ENCODE assay signal across 20 cellular contexts in the genomic region with DNA sequence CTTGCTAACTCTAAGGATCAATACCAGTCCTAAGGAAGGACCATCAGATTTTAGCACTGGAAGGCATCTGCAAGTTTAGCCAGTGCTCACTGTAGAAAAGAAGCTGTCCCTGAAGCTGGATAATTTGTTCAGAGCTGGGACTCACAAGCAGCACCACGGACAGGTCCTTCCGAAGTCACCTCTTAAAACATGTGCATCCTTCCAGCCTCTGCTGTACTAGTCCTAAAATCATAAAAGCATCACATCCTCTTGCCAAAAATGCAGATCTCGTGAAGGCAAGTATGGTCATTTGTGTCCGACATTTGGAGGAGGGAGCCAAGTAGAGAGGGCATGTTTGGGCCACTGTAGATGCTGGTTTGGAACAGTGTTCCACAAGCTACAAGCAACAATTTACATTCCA.
DNase-seq lines count a peak whose midpoint lies in the region; TF ChIP-seq lines count a peak whose summit lies in the region.
"Had no signal": no experiment of that assay in that cellular context is flagged by ENCODE, and none has a peak within 500 bp of the region (broad histone marks: within the 10 kb centered on the region; RNA-seq: fewer than 3 reads in every experiment).

No MANE protein-coding gene starts in this region.

- H3K9me3 ChIP-seq in HEK293 (ENCODE audit: control insufficient read depth, insufficient read depth, low read depth, low read length) (no peaks in the 10 kb centered on the region), hepatocyte (ENCODE audit: low read depth) (no peaks in the 10 kb centered on the region), neuronal stem cell (replicated peaks in 1 of 2; ENCODE audit: control insufficient read depth in 2 of 2, insufficient read depth in 1 of 2, low read depth in 1 of 2, low read length in 2 of 2) (no peaks in the 10 kb centered on the region), Karpas-422 (ENCODE audit: low read length) (peaks cover 38% of the 10 kb centered on the region; the same call in 1 of the 2 replicates), uterus (no peaks in the 10 kb centered on the region)
- H3K9me3 ChIP-seq: BLaER1, SK-N-SH had no signal

- H3K4me1 ChIP-seq in HEK293 (ENCODE audit: control insufficient read depth, insufficient read depth, low read length) (no peaks in the 10 kb centered on the region), hepatocyte (ENCODE audit: insufficient read depth) (no peaks in the 10 kb centered on the region), neuronal stem cell (ENCODE audit: control insufficient read depth in 2 of 2, insufficient read depth in 1 of 2, low read depth in 1 of 2, low read length in 2 of 2) (peaks cover 0 to 9% of the 10 kb centered on the region in 2 donors), Karpas-422 (ENCODE audit: low read length) (no peaks in the 10 kb centered on the region), uterus (no peaks in the 10 kb centered on the region)
- H3K4me1 ChIP-seq: BLaER1 had no signal

- H3K27me3 ChIP-seq in hepatocyte (no peaks in the 10 kb centered on the region), neuronal stem cell (ENCODE audit: control insufficient read depth in 3 of 3, insufficient read depth in 3 of 3, low read depth in 1 of 3, low read length in 3 of 3) (no peaks in the 10 kb centered on the region), Karpas-422 (ENCODE audit: low read length) (no peaks in the 10 kb centered on the region), H7 (ENCODE audit: control insufficient read depth, insufficient read depth, low read length) (no peaks in the 10 kb centered on the region), uterus (no peaks in the 10 kb centered on the region)
- H3K27me3 ChIP-seq: BLaER1 had no signal

- no peak overlapping the region for H2AFZ ChIP-seq in hepatocyte
- no peak overlapping the region for H2AFZ ChIP-seq in neuronal stem cell (ENCODE audit: low read length)
- no peak overlapping the region for H2AFZ ChIP-seq in Karpas-422 (ENCODE audit: low read length)

- H2BK120ac ChIP-seq in neuronal stem cell (ENCODE audit: low read depth, low read length): no peak overlapping the region

- no peak overlapping the region for H2BK12ac ChIP-seq in neuronal stem cell (ENCODE audit: low read length)

- no peak overlapping the region for H4K8ac ChIP-seq in neuronal stem cell (ENCODE audit: low read depth, low read length)

- H2BK5ac ChIP-seq in neuronal stem cell (ENCODE audit: low read length): no peak overlapping the region

- no peak overlapping the region for H3K4me2 ChIP-seq in hepatocyte
- no peak overlapping the region for H3K4me2 ChIP-seq in neuronal stem cell (ENCODE audit: insufficient read depth, low read length, poor library complexity, severe bottlenecking)
- H3K4me2 ChIP-seq in Karpas-422 (ENCODE audit: low read depth, low read length, poor library complexity, severe bottlenecking): no peak overlapping the region
- H3K4me2 ChIP-seq: BLaER1, SK-N-SH had no signal

- H3K14ac ChIP-seq in neuronal stem cell (ENCODE audit: low read length): no peak overlapping the region

- no peak overlapping the region for H2BK15ac ChIP-seq in neuronal stem cell (ENCODE audit: low read length)

- H3K79me1 ChIP-seq in neuronal stem cell (ENCODE audit: low read depth, low read length): no peaks in the 10 kb centered on the region

- CTCF ChIA-PET in HEK293 (lab: Yijun Ruan, JAX): no interaction called here

- H3K36me3 ChIP-seq in HEK293 (ENCODE audit: control insufficient read depth in 2 of 2, insufficient read depth in 1 of 2, low read length in 2 of 2): no peaks in the 10 kb centered on the region
- no peaks in the 10 kb centered on the region for H3K36me3 ChIP-seq in hepatocyte (replicated peaks; ENCODE audit: insufficient read depth, low read depth)
- no peaks in the 10 kb centered on the region for H3K36me3 ChIP-seq in neuronal stem cell (replicated peaks in 1 of 2; ENCODE audit: control insufficient read depth in 2 of 2, insufficient read depth in 2 of 2, low read length in 2 of 2)
- H3K36me3 ChIP-seq in Karpas-422 (ENCODE audit: insufficient read depth, low read length): no peaks in the 10 kb centered on the region; the same call in 1 of the 2 replicates
- no peaks in the 10 kb centered on the region for H3K36me3 ChIP-seq in H7 (replicated peaks; ENCODE audit: control insufficient read depth, insufficient read depth, low read length)
- H3K36me3 ChIP-seq in uterus: no peaks in the 10 kb centered on the region
- H3K36me3 ChIP-seq: BLaER1 had no signal

- no peak overlapping the region for H4K91ac ChIP-seq in neuronal stem cell (ENCODE audit: low read depth, low read length, poor library complexity)

- H3K4ac ChIP-seq in neuronal stem cell (ENCODE audit: low read length): no peak overlapping the region

- no peak overlapping the region for H3K23ac ChIP-seq in neuronal stem cell (ENCODE audit: low read depth, low read length, poor library complexity)

- H3K18ac ChIP-seq in neuronal stem cell (ENCODE audit: low read length): no peak overlapping the region

- no peak for TF ChIP-seq POLR2A in uterus (IDR thresholded peaks at IDR 0.05)

- DNase-seq in astrocyte of the hippocampus (ENCODE audit: low read depth, low spot score) (peak; percentile 31), hepatocyte (ENCODE audit: low spot score) (peak; percentile 20), neuronal stem cell (ENCODE audit: low spot score) (peak; percentile 17), Karpas-422 (no peak), H7 (no peak), uterus (no peak)
- DNase-seq: ACHN; CD4-positive, alpha-beta T cell; COR-L47; HFFc6; KG1; NCI-H1417; NCI-H1694 treated with DMSO at 0.1 percent for 48 hours; NCI-H2081 treated with DMSO at 0.1 percent for 48 hours; NCI-H446; NCI-H526 treated with DMSO at 0.1 percent for 48 hours; SIG-M5; SK-N-SH had no signal

- H3K79me2 ChIP-seq in hepatocyte: no peaks in the 10 kb centered on the region
- H3K79me2 ChIP-seq in Karpas-422 (ENCODE audit: low read length): no peaks in the 10 kb centered on the region

- H4K20me1 ChIP-seq in hepatocyte (ENCODE audit: insufficient read depth, poor library complexity, severe bottlenecking): no peaks in the 10 kb centered on the region
- no peaks in the 10 kb centered on the region for H4K20me1 ChIP-seq in Karpas-422 (ENCODE audit: insufficient read depth, low read depth, low read length)
- H4K20me1 ChIP-seq: BLaER1 had no signal

- H3K9ac ChIP-seq in neuronal stem cell (ENCODE audit: low read depth, low read length, poor library complexity) (no peak overlapping the region), Karpas-422 (ENCODE audit: low read length) (no peak overlapping the region)
- H3K9ac ChIP-seq: BLaER1, SK-N-SH had no signal

- H2AK5ac ChIP-seq in neuronal stem cell (ENCODE audit: low read depth, low read length): no peak overlapping the region

- 56% methylated on average over 4 of the region's 4 CpGs for WGBS in hepatocyte (ENCODE audit: low lambda C conversion rate, missing lambda C conversion rate)
- WGBS in neuronal stem cell (ENCODE audit: extremely low coverage in 2 of 2, insufficient read length in 2 of 2, insufficient replicate concordance in 1 of 2), 2 donors: no CpG with 5 or more reads among the region's 4 CpGs

- H3K9me2 ChIP-seq in hepatocyte (replicated peaks; ENCODE audit: insufficient read depth) (no peaks in the 10 kb centered on the region), Karpas-422 (replicated peaks; ENCODE audit: insufficient read depth, low read length) (no peaks in the 10 kb centered on the region)
- H3K9me2 ChIP-seq: SK-N-SH had no signal

- H3K27ac ChIP-seq in HEK293 (ENCODE audit: extremely low read depth, low read depth, low read length): no peak overlapping the region
- no peak overlapping the region for H3K27ac ChIP-seq in hepatocyte
- no peak overlapping the region for H3K27ac ChIP-seq in neuronal stem cell (replicated peaks; ENCODE audit: low read length)
- no peak overlapping the region for H3K27ac ChIP-seq in Karpas-422 (ENCODE audit: low read length)
- H3K27ac ChIP-seq in uterus: no peak overlapping the region
- H3K27ac ChIP-seq: BLaER1 had no signal

- TF ChIP-seq CTCF in HEK293 (tag by site-specific recombination; IDR thresholded peaks at IDR 0.05) (no peak), hepatocyte (IDR thresholded peaks at IDR 0.05; ENCODE audit: poor library complexity) (no peak), uterus (IDR thresholded peaks at IDR 0.05) (no peak)

- POLR2A ChIA-PET in HEK293 (lab: Yijun Ruan, JAX): no interaction called here

- intact Hi-C loops in uterus (cut with DNase I; ENCODE audit: low total_unique reads): no loop called here

- no peak overlapping the region for H3K4me3 ChIP-seq in HEK293 (ENCODE audit: low read depth, low read length)
- no peak overlapping the region for H3K4me3 ChIP-seq in hepatocyte
- H3K4me3 ChIP-seq in neuronal stem cell (ENCODE audit: low read length in 2 of 2): no peak overlapping the region
- no peak overlapping the region for H3K4me3 ChIP-seq in Karpas-422 (ENCODE audit: low read length)
- no peak overlapping the region for H3K4me3 ChIP-seq in H7 (ENCODE audit: insufficient read depth, low read depth, low read length)
- H3K4me3 ChIP-seq in uterus: no peak overlapping the region
- H3K4me3 ChIP-seq: BLaER1 had no signal

TF ChIP-seq in HEK293, 187 proteins besides CTCF, POLR2A, EP300 and RAD21 (continues in another document):
- no peak for TF ChIP-seq ZNF214 (tag by site-specific recombination; IDR thresholded peaks at IDR 0.05; ENCODE audit: borderline replicate concordance)
- TF ChIP-seq ZSCAN23 (tag by site-specific recombination; IDR thresholded peaks at IDR 0.05): no peak
- TF ChIP-seq ZNF426 (tag by site-specific recombination; IDR thresholded peaks at IDR 0.05): no peak

Comparison
In these comparisons a context has a peak if more than half of its experiments do, and no peak if none do; other contexts are left out.
1. DNase-seq: peak in astrocyte of the hippocampus (single experiment), hepatocyte (single experiment) and neuronal stem cell (single experiment); none in Karpas-422 (single experiment), H7 (single experiment) and uterus (0 of 2).